In genomic region chr14:69005432-69006148, GRCh38 we compare ENCODE assay signal across 8 cellular contexts. TPM values are rescaled to one million over a fixed set of nuclear protein-coding genes. Genes with fewer than 3 reads are reported as not detected.
A peak's percentile ranks its signal among the peaks of the same experiment; 100 is the strongest.
DNase-seq lines count a peak whose midpoint lies in the region; ATAC-seq and TF ChIP-seq lines count a peak whose summit lies in the region.

No MANE protein-coding gene starts in this region.

- DNase-seq in HFF-Myc (ENCODE audit: extremely low read depth, low read depth), result peak; percentile 85
- peak; percentile 69 for DNase-seq in T1000 (lab: John Stamatoyannopoulos, UW)
- peak; percentile 29 to 52 for DNase-seq in heart right ventricle
- DNase-seq in smooth muscle cell (lab: John Stamatoyannopoulos, UW; ENCODE audit: unreplicated experiment), result peak; percentile 34
- DNase-seq in OCI-LY7 (ENCODE audit: low spot score), result no peak

- POLR2A ChIA-PET in OCI-LY7 (lab: Charles Lee), result interaction anchor here (0.5 kb wide), 1 partner anchor 1049 kb away, joined by 3 read pairs; no protein-coding TSS in a partner anchor

- H4K20me1 ChIP-seq in smooth muscle cell (ENCODE audit: low read depth) (no peaks in the 10 kb centered on the region), OCI-LY7 (ENCODE audit: insufficient read depth, low read length) (no peaks in the 10 kb centered on the region)

- H3K4me3 ChIP-seq in HFF-Myc (replicated peaks; ENCODE audit: low read depth, low read length) (no peak overlapping the region), heart right ventricle (no peak overlapping the region), smooth muscle cell (no peak overlapping the region), OCI-LY7 (ENCODE audit: low read depth, low read length, poor library complexity, severe bottlenecking) (no peak overlapping the region)

- intact Hi-C loops in heart right ventricle (cut with DNase I), result loop anchor here in 1 of 10 donors (10.0 kb wide), 1 partner anchor 89 kb away; no protein-coding TSS in a partner anchor
- intact Hi-C loops in OCI-LY7 (cut with micrococcal nuclease; ENCODE audit: unreplicated experiment), result no loop called here

- H3K9me2 ChIP-seq in OCI-LY7 (ENCODE audit: insufficient read depth, low read length), result no peaks in the 10 kb centered on the region

- no TSS peak for BruUV-seq in OCI-LY7 (replicated peaks; lab: Mats Ljungman, UMichigan)

- no peak overlapping the region for H2AFZ ChIP-seq in smooth muscle cell (ENCODE audit: low read depth)
- no peak overlapping the region for H2AFZ ChIP-seq in OCI-LY7 (ENCODE audit: low read length)

- H3K9me3 ChIP-seq in heart right ventricle, result no peaks in the 10 kb centered on the region
- no peaks in the 10 kb centered on the region for H3K9me3 ChIP-seq in smooth muscle cell (replicated peaks; ENCODE audit: low read depth)
- no peaks in the 10 kb centered on the region for H3K9me3 ChIP-seq in OCI-LY7 (ENCODE audit: low read length)

- H3K4me2 ChIP-seq in smooth muscle cell (peak overlapping the region; percentile 54), OCI-LY7 (ENCODE audit: low read length) (no peak overlapping the region)

- H3K36me3 ChIP-seq in heart right ventricle (no peaks in the 10 kb centered on the region), smooth muscle cell (ENCODE audit: low read depth) (no peaks in the 10 kb centered on the region), OCI-LY7 (ENCODE audit: insufficient read depth, low read length) (no peaks in the 10 kb centered on the region)

- TF ChIP-seq CTCF in HFF-Myc (IDR thresholded peaks at IDR 0.05; ENCODE audit: low read depth, low read length, missing control alignments) (no peak), heart right ventricle (IDR thresholded peaks at IDR 0.05) (no peak), smooth muscle cell (IDR thresholded peaks at IDR 0.05; ENCODE audit: borderline replicate concordance, insufficient read depth, poor library complexity, severe bottlenecking) (no peak), OCI-LY7 (conservative IDR thresholded peaks at IDR 0.05; ENCODE audit: low read length) (no peak)

- 64 to 67% methylated on average over 11 of the region's 11 CpGs for WGBS in heart right ventricle, 2 donors
- WGBS in smooth muscle cell (ENCODE audit: low lambda C conversion rate), result 31% methylated on average over 11 of the region's 11 CpGs

- peaks cover 0 to 25% (median 0%) of the 10 kb centered on the region in 9 donors for H3K4me1 ChIP-seq in heart right ventricle
- peaks cover 17% of the 10 kb centered on the region for H3K4me1 ChIP-seq in smooth muscle cell (ENCODE audit: low read depth)
- H3K4me1 ChIP-seq in OCI-LY7 (ENCODE audit: insufficient read depth, low read length, poor library complexity, severe bottlenecking), result no peaks in the 10 kb centered on the region

- H3K79me2 ChIP-seq in smooth muscle cell (ENCODE audit: low read depth), result no peaks in the 10 kb centered on the region
- no peaks in the 10 kb centered on the region for H3K79me2 ChIP-seq in OCI-LY7 (ENCODE audit: insufficient read depth, low read depth, low read length)

- peaks cover 14% of the 10 kb centered on the region for H3F3A ChIP-seq in smooth muscle cell (ENCODE audit: low read depth)

- CTCF ChIA-PET in OCI-LY7 (lab: Charles Lee; ENCODE audit: unreplicated experiment), result no interaction called here

- no peaks in the 10 kb centered on the region for H3K27me3 ChIP-seq in heart right ventricle
- H3K27me3 ChIP-seq in smooth muscle cell (ENCODE audit: low read depth), result no peaks in the 10 kb centered on the region

- peak; percentile 8 to 88 (median 65) for ATAC-seq in heart right ventricle
- no peak for ATAC-seq in GM19397 (IDR thresholded peaks at IDR 0.05; ENCODE audit: unreplicated experiment)
- ATAC-seq in HG03025 (IDR thresholded peaks at IDR 0.05; ENCODE audit: low FRiP score, unreplicated experiment), result no peak
- no peak for ATAC-seq in HG02678 (IDR thresholded peaks at IDR 0.05; ENCODE audit: unreplicated experiment)

- peak overlapping the region in 2 of 10 donors; percentile 1 to 59 for H3K27ac ChIP-seq in heart right ventricle
- H3K27ac ChIP-seq in smooth muscle cell (ENCODE audit: low read depth), result peak overlapping the region; percentile 72
- H3K27ac ChIP-seq in OCI-LY7 (ENCODE audit: low read depth, low read length, poor library complexity, severe bottlenecking), result no peak overlapping the region

- H3K9ac ChIP-seq in smooth muscle cell (ENCODE audit: low read depth), result peak overlapping the region; percentile 37

RNA-seq across cellular contexts. Expression of gene ACTN1, which starts 26.5 kb away (rescaled TPM):
- 100 to 1,000 TPM in 6 of 10 donors, 10 to 100 TPM in 4; 82.5 to 235 (median 112) TPM for total RNA-seq in heart right ventricle
- polyA plus RNA-seq in heart right ventricle, result 100 to 1,000 TPM in 1 of 2 donors, 10 to 100 TPM in 1; 67.2 to 104 TPM
- 361 and 422 TPM in 2 replicates for total RNA-seq in smooth muscle cell
- 741 and 806 TPM in 2 replicates for polyA plus RNA-seq in smooth muscle cell
- 0.39 and 1.8 TPM in 2 replicates for total RNA-seq in OCI-LY7 (2014; rRNA removed; shearing (Covaris generic))
- 0.51 and 1.2 TPM in 2 replicates for total RNA-seq in OCI-LY7 (2022)

Comparison
In these comparisons a context has a peak if more than half of its experiments do, and no peak if none do; other contexts are left out.
1. ATAC-seq: peak in heart right ventricle (8 of 8); none in GM19397 (single experiment), HG03025 (single experiment) and HG02678 (single experiment).
2. RNA of gene ACTN1, which starts 26.5 kb away (total RNA-seq): 361 to 422 TPM in smooth muscle cell and 82.5 to 235 TPM in heart right ventricle; 0.39 to 1.8 TPM in OCI-LY7; every median in the first group is over 10 times any median in the second.